20 cellular contexts compared by ENCODE assay signal in the genomic region with DNA sequence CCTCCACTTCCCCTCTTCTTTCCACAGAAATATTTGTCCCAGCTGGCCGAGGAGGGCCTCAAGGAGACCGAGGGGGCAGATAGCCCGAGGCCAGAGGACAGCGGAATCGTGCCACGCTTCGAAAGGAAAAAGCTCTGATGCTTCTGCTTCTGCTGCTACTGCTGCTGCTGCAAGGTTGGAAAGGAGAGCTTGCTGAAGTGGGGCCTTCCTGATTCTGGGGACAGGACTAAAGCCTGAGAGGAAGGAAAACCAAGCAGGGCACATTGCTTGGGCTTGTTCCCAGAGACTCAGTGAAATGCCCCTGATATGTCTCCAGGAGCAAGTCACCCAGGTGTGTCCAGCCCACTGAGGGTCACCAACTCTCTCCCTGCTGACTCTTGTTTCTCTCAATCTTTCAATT. TPM values are rescaled to one million over a fixed set of nuclear protein-coding genes. Genes with fewer than 3 reads are reported as not detected.
DNase-seq lines count a peak whose midpoint lies in the region; ATAC-seq and TF ChIP-seq lines count a peak whose summit lies in the region.
"Had no signal": no experiment of that assay in that cellular context is flagged by ENCODE, and none has a peak within 500 bp of the region (broad histone marks: within the 10 kb centered on the region; RNA-seq: fewer than 3 reads in every experiment).

No MANE protein-coding gene starts in this region.

- no peak for DNase-seq in CD4-positive, alpha-beta memory T cell
- no peak for DNase-seq in WTC11 (ENCODE audit: low spot score)
- peak in 1 of 3 donors; percentile 33 for DNase-seq in right cardiac atrium
- no peak for DNase-seq in superior temporal gyrus (ENCODE audit: extremely low spot score)
- no peak for DNase-seq in effector memory CD4-positive, alpha-beta T cell
- DNase-seq in NCI-H2107 treated with DMSO at 0.1 percent for 48 hours (lab: John Stamatoyannopoulos, UW; ENCODE audit: unreplicated experiment): no peak
- DNase-seq: activated naive CD4-positive, alpha-beta T cell; BE2C; head of caudate nucleus; KBM-7; natural killer cell; NCI-H1417 treated with DMSO at 0.1 percent for 48 hours; NCI-H446; SK-N-SH; substantia nigra had no signal

- no peaks in the 10 kb centered on the region for H3K9me3 Mint-ChIP-seq in CD4-positive, alpha-beta memory T cell
- H3K9me3 Mint-ChIP-seq in WTC11: no peaks in the 10 kb centered on the region
- H3K9me3 Mint-ChIP-seq: natural killer cell had no signal

- TF ChIP-seq CTCF in WTC11 (IDR thresholded peaks at IDR 0.05): no peak

- no peak for ATAC-seq in WTC11
- ATAC-seq in right cardiac atrium: no peak
- ATAC-seq in GM19452 (IDR thresholded peaks at IDR 0.05; ENCODE audit: unreplicated experiment): no peak
- ATAC-seq: natural killer cell had no signal

- 52% methylated on average over 7 of the region's 7 CpGs for WGBS in right cardiac atrium

- peaks cover 5 to 29% (median 15%) of the 10 kb centered on the region in 4 donors for H3K4me1 Mint-ChIP-seq in CD4-positive, alpha-beta memory T cell
- peaks cover 30% of the 10 kb centered on the region for H3K4me1 Mint-ChIP-seq in WTC11

- intact Hi-C loops in CD4-positive, alpha-beta memory T cell (cut with micrococcal nuclease): loop anchor here (2.0 kb wide), 1 partner anchor 37 kb away; no protein-coding TSS in a partner anchor
- intact Hi-C loops in right cardiac atrium (cut with DNase I): no loop called here

- POLR2A ChIA-PET in CD4-positive, alpha-beta memory T cell (lab: Charles Lee; ENCODE audit: partially characterized antibody): interaction anchor here (0.6 to 3.4 kb wide), 9 partner anchors 9 to 67 kb away, joined by 3 to 14 read pairs (median 4); a partner anchor contains a TSS
- POLR2A ChIA-PET in WTC11 (lab: Charles Lee): no interaction called here

- no peak overlapping the region for H3K27ac ChIP-seq in CD4-positive, alpha-beta memory T cell (ENCODE audit: low read depth, low read length)
- peak overlapping the region; percentile 50 for H3K27ac ChIP-seq in right cardiac atrium (ENCODE audit: low read length)
- peak overlapping the region; percentile 84 for H3K27ac ChIP-seq in rectal smooth muscle tissue (ENCODE audit: low read depth, low read length)
- H3K27ac ChIP-seq in effector memory CD4-positive, alpha-beta T cell (ENCODE audit: insufficient read depth, low read length, poor library complexity, severe bottlenecking): no peak overlapping the region
- H3K27ac ChIP-seq: epithelial cell of prostate, HL-60 had no signal

- H3K27me3 ChIP-seq in CD4-positive, alpha-beta memory T cell (ENCODE audit: insufficient read depth, low read length): no peaks in the 10 kb centered on the region
- H3K27me3 ChIP-seq in right cardiac atrium (ENCODE audit: control insufficient read depth, insufficient read depth) (no peaks in the 10 kb centered on the region), rectal smooth muscle tissue (ENCODE audit: control insufficient read depth, insufficient read depth, low read length) (no peaks in the 10 kb centered on the region)
- H3K27me3 ChIP-seq in effector memory CD4-positive, alpha-beta T cell (replicated peaks; ENCODE audit: control insufficient read depth, insufficient read depth, low read length, poor library complexity, severe bottlenecking): no peaks in the 10 kb centered on the region
- H3K27me3 ChIP-seq: BE2C had no signal

- H3K4me3 ChIP-seq in CD4-positive, alpha-beta memory T cell (ENCODE audit: low read length in 2 of 2): no peak overlapping the region
- H3K4me3 ChIP-seq in right cardiac atrium (ENCODE audit: low read length) (no peak overlapping the region), rectal smooth muscle tissue (ENCODE audit: low read length) (no peak overlapping the region)
- H3K4me3 ChIP-seq in effector memory CD4-positive, alpha-beta T cell (ENCODE audit: insufficient read depth, low read depth, low read length, poor library complexity, severe bottlenecking): no peak overlapping the region
- H3K4me3 ChIP-seq: skin epidermis had no signal

- H3K36me3 ChIP-seq in CD4-positive, alpha-beta memory T cell (ENCODE audit: insufficient read depth, low read length): no peaks in the 10 kb centered on the region
- H3K36me3 ChIP-seq in rectal smooth muscle tissue (ENCODE audit: control insufficient read depth, insufficient read depth, low read length): no peaks in the 10 kb centered on the region
- no peaks in the 10 kb centered on the region for H3K36me3 ChIP-seq in effector memory CD4-positive, alpha-beta T cell (ENCODE audit: control insufficient read depth, insufficient read depth, low read length)

- peaks cover 26% of the 10 kb centered on the region for H3K4me1 ChIP-seq in CD4-positive, alpha-beta memory T cell (ENCODE audit: insufficient read depth, low read length)
- H3K4me1 ChIP-seq in right cardiac atrium (ENCODE audit: control insufficient read depth, insufficient read depth, low read length) (peaks cover 24% of the 10 kb centered on the region), rectal smooth muscle tissue (ENCODE audit: control insufficient read depth, insufficient read depth, low read length) (peaks cover 33% of the 10 kb centered on the region)
- no peaks in the 10 kb centered on the region for H3K4me1 ChIP-seq in effector memory CD4-positive, alpha-beta T cell (ENCODE audit: control insufficient read depth, insufficient read depth, low read length, poor library complexity, severe bottlenecking)

- H3K9me3 ChIP-seq in CD4-positive, alpha-beta memory T cell (ENCODE audit: control insufficient read depth in 1 of 2, low read length in 2 of 2): no peaks in the 10 kb centered on the region
- no peaks in the 10 kb centered on the region for H3K9me3 ChIP-seq in right cardiac atrium (ENCODE audit: control insufficient read depth, low read length)
- H3K9me3 ChIP-seq in effector memory CD4-positive, alpha-beta T cell (ENCODE audit: control insufficient read depth, low read length): no peaks in the 10 kb centered on the region
- H3K9me3 ChIP-seq: BE2C, SK-N-SH had no signal

- H3K27ac Mint-ChIP-seq in CD4-positive, alpha-beta memory T cell: peak overlapping the region in 4 of 7 donors; percentile 42 to 79 (median 52)
- 0 out of 2 replicates have a peak overlapping the region, but pooled peaks have one; percentile 19 for H3K27ac Mint-ChIP-seq in WTC11
- H3K27ac Mint-ChIP-seq: natural killer cell had no signal

- no peak overlapping the region for H3K9ac ChIP-seq in rectal smooth muscle tissue (ENCODE audit: low read length)
- H3K9ac ChIP-seq: SK-N-SH had no signal

- no peaks in the 10 kb centered on the region for H3K36me3 Mint-ChIP-seq in CD4-positive, alpha-beta memory T cell
- no peaks in the 10 kb centered on the region for H3K36me3 Mint-ChIP-seq in WTC11
- H3K36me3 Mint-ChIP-seq: natural killer cell had no signal

- CTCF ChIA-PET in CD4-positive, alpha-beta memory T cell (lab: Charles Lee; ENCODE audit: partially characterized antibody): interaction anchor here (1.0 to 2.1 kb wide), 7 partner anchors 22 to 58 kb away, joined by 3 to 13 read pairs (median 4); no protein-coding TSS in a partner anchor
- CTCF ChIA-PET in WTC11 (lab: Charles Lee): interaction anchor here (1.1 to 2.3 kb wide), 2 partner anchors 32 to 89 kb away, joined by 3 to 12 read pairs; no protein-coding TSS in a partner anchor

- H3K4me3 Mint-ChIP-seq in CD4-positive, alpha-beta memory T cell: no peak overlapping the region
- no peak overlapping the region for H3K4me3 Mint-ChIP-seq in WTC11
- H3K4me3 Mint-ChIP-seq: natural killer cell had no signal

- no peaks in the 10 kb centered on the region for H3K27me3 Mint-ChIP-seq in CD4-positive, alpha-beta memory T cell
- H3K27me3 Mint-ChIP-seq in WTC11 (ENCODE audit: low read depth): no peaks in the 10 kb centered on the region

TF ChIP-seq in WTC11, 78 proteins besides CTCF, POLR2A, EP300 and RAD21:
- TF ChIP-seq ZNF671 (CRISPR knock-in tag; IDR thresholded peaks at IDR 0.05) (no peak), ZNF263 (CRISPR knock-in tag; IDR thresholded peaks at IDR 0.05; ENCODE audit: low read depth) (no peak), NR2C2 (CRISPR knock-in tag; IDR thresholded peaks at IDR 0.05) (no peak), CREB1 (CRISPR knock-in tag; IDR thresholded peaks at IDR 0.05) (no peak), TEAD4 (CRISPR knock-in tag; IDR thresholded peaks at IDR 0.05) (no peak), ZNF219 (CRISPR knock-in tag; IDR thresholded peaks at IDR 0.05; ENCODE audit: borderline replicate concordance) (no peak), FOXJ3 (CRISPR knock-in tag; IDR thresholded peaks at IDR 0.05; ENCODE audit: borderline replicate concordance) (no peak), SP1 (CRISPR knock-in tag; conservative IDR thresholded peaks at IDR 0.05) (no peak), ZNF396 (CRISPR knock-in tag; IDR thresholded peaks at IDR 0.05; ENCODE audit: borderline replicate concordance) (no peak), ZBTB21 (CRISPR knock-in tag; IDR thresholded peaks at IDR 0.05; ENCODE audit: borderline replicate concordance) (no peak), PRRX2 (CRISPR knock-in tag; IDR thresholded peaks at IDR 0.05) (no peak)
- TF ChIP-seq, protein P1, sequence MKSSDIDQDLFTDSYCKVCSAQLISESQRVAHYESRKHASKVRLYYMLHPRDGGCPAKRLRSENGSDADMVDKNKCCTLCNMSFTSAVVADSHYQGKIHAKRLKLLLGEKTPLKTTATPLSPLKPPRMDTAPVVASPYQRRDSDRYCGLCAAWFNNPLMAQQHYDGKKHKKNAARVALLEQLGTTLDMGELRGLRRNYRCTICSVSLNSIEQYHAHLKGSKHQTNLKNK (CRISPR knock-in tag; IDR thresholded peaks at IDR 0.05): no peak
- TF ChIP-seq, protein P2, sequence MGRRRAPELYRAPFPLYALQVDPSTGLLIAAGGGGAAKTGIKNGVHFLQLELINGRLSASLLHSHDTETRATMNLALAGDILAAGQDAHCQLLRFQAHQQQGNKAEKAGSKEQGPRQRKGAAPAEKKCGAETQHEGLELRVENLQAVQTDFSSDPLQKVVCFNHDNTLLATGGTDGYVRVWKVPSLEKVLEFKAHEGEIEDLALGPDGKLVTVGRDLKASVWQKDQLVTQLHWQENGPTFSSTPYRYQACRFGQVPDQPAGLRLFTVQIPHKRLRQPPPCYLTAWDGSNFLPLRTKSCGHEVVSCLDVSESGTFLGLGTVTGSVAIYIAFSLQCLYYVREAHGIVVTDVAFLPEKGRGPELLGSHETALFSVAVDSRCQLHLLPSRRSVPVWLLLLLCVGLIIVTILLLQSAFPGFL (CRISPR knock-in tag; IDR thresholded peaks at IDR 0.05; ENCODE audit: borderline replicate concordance): no peak

RNA-seq across cellular contexts. Expression of a gene that starts 35.9 kb away (rescaled TPM):
- total RNA-seq in CD4-positive, alpha-beta memory T cell: 100 to 1,000 TPM; 358 to 376 TPM
- polyA plus RNA-seq in CD4-positive, alpha-beta memory T cell: 100 to 1,000 TPM; 329 to 494 TPM
- total RNA-seq in WTC11 (2021) (27.0 to 32.9 TPM (median 32.7 TPM) in 3 replicates), right cardiac atrium (10 to 100 TPM; 61.5 to 82.7 (median 76.2) TPM)
- 39.8 TPM for polyA plus RNA-seq in right cardiac atrium

Comparison
In these comparisons a context has a peak if more than half of its experiments do, and no peak if none do; other contexts are left out.
1. H3K27ac ChIP-seq: peak in right cardiac atrium (single experiment) and rectal smooth muscle tissue (single experiment); none in CD4-positive, alpha-beta memory T cell (single experiment) and effector memory CD4-positive, alpha-beta T cell (single experiment).
2. RNA of a gene that starts 35.9 kb away (total RNA-seq): 358 to 376 TPM in CD4-positive, alpha-beta memory T cell; 61.5 to 82.7 TPM in right cardiac atrium and 27.0 to 32.9 TPM in WTC11; every median in the first group is over 4 times any median in the second.